Comparison of ENCODE assay signal across 1 cellular context in the genomic region with DNA sequence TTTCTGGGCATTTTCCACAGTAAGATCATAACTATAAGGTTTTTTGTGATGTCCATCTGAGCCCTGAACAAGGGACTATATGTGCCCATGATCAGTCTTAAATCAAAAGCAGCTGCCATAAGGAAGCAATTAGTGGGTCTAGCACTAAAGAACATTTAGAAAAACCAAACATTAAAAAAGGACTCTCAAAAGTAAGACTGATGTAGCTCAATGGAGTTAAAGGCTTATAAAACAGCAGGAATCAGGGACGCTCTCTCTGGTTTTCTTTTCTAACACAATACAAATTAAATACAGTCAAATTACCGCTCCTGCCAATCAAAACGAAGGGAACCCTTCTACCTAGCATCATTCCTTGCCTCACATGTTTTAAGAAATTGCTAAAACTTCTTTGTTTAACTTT.
TF ChIP-seq lines count a peak whose summit lies in the region.

No MANE protein-coding gene starts in this region.

TF ChIP-seq in HEK293, 187 proteins besides CTCF, POLR2A, EP300 and RAD21 (continued from another document and continues in another):
- TF ChIP-seq, protein P1, sequence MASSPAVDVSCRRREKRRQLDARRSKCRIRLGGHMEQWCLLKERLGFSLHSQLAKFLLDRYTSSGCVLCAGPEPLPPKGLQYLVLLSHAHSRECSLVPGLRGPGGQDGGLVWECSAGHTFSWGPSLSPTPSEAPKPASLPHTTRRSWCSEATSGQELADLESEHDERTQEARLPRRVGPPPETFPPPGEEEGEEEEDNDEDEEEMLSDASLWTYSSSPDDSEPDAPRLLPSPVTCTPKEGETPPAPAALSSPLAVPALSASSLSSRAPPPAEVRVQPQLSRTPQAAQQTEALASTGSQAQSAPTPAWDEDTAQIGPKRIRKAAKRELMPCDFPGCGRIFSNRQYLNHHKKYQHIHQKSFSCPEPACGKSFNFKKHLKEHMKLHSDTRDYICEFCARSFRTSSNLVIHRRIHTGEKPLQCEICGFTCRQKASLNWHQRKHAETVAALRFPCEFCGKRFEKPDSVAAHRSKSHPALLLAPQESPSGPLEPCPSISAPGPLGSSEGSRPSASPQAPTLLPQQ (tag by site-specific recombination; IDR thresholded peaks at IDR 0.05), result no peak
- TF ChIP-seq ZNF768 (tag by site-specific recombination; IDR thresholded peaks at IDR 0.05), result no peak
- TF ChIP-seq ZNF596 (tag by site-specific recombination; IDR thresholded peaks at IDR 0.05), result peak; percentile 73
- TF ChIP-seq ZNF248 (tag by site-specific recombination; IDR thresholded peaks at IDR 0.05), result no peak
- TF ChIP-seq, protein P2, sequence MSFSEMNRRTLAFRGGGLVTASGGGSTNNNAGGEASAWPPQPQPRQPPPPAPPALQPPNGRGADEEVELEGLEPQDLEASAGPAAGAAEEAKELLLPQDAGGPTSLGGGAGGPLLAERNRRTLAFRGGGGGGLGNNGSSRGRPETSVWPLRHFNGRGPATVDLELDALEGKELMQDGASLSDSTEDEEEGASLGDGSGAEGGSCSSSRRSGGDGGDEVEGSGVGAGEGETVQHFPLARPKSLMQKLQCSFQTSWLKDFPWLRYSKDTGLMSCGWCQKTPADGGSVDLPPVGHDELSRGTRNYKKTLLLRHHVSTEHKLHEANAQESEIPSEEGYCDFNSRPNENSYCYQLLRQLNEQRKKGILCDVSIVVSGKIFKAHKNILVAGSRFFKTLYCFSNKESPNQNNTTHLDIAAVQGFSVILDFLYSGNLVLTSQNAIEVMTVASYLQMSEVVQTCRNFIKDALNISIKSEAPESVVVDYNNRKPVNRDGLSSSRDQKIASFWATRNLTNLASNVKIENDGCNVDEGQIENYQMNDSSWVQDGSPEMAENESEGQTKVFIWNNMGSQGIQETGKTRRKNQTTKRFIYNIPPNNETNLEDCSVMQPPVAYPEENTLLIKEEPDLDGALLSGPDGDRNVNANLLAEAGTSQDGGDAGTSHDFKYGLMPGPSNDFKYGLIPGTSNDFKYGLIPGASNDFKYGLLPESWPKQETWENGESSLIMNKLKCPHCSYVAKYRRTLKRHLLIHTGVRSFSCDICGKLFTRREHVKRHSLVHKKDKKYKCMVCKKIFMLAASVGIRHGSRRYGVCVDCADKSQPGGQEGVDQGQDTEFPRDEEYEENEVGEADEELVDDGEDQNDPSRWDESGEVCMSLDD (tag by site-specific recombination; IDR thresholded peaks at IDR 0.05), result no peak
- no peak for TF ChIP-seq ZSCAN16 (tag by site-specific recombination; IDR thresholded peaks at IDR 0.05)
- TF ChIP-seq ZNF223 (tag by site-specific recombination; IDR thresholded peaks at IDR 0.05), result no peak
- TF ChIP-seq ZNF560 (tag by site-specific recombination; IDR thresholded peaks at IDR 0.05; ENCODE audit: borderline replicate concordance), result no peak
- no peak for TF ChIP-seq ZNF777 (tag by site-specific recombination; IDR thresholded peaks at IDR 0.05; ENCODE audit: borderline replicate concordance)
- TF ChIP-seq ZNF391 (tag by site-specific recombination; IDR thresholded peaks at IDR 0.05; ENCODE audit: borderline replicate concordance, low read depth), result no peak
- TF ChIP-seq ZNF140 (tag by site-specific recombination; IDR thresholded peaks at IDR 0.05), result no peak
- TF ChIP-seq MYNN (tag by site-specific recombination; IDR thresholded peaks at IDR 0.05; ENCODE audit: borderline replicate concordance), result no peak
- no peak for TF ChIP-seq ZNF660 (tag by site-specific recombination; IDR thresholded peaks at IDR 0.05)
- no peak for TF ChIP-seq ZNF571 (tag by site-specific recombination; IDR thresholded peaks at IDR 0.05)
- no peak for TF ChIP-seq ZNF76 (tag by site-specific recombination; IDR thresholded peaks at IDR 0.05; ENCODE audit: borderline replicate concordance, low read depth)
- TF ChIP-seq KLF16 (tag by site-specific recombination; IDR thresholded peaks at IDR 0.05), result no peak
- TF ChIP-seq, protein P3, sequence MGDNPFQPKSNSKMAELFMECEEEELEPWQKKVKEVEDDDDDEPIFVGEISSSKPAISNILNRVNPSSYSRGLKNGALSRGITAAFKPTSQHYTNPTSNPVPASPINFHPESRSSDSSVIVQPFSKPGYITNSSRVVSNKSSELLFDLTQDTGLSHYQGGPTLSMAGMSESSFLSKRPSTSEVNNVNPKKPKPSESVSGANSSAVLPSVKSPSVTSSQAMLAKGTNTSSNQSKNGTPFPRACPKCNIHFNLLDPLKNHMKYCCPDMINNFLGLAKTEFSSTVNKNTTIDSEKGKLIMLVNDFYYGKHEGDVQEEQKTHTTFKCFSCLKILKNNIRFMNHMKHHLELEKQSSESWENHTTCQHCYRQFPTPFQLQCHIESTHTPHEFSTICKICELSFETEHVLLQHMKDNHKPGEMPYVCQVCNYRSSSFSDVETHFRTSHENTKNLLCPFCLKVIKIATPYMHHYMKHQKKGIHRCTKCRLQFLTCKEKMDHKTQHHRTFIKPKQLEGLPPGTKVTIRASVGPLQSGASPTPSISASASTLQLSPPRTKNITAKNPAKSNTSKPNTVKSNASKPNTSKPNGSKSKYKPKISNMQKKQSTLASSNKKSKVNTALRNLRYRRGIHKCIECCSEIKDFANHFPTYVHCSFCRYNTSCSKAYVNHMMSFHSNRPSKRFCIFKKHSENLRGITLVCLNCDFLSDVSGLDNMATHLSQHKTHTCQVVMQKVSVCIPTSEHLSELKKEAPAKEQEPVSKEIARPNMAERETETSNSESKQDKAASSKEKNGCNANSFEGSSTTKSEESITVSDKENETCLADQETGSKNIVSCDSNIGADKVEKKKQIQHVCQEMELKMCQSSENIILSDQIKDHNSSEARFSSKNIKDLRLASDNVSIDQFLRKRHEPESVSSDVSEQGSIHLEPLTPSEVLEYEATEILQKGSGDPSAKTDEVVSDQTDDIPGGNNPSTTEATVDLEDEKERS (tag by site-specific recombination; IDR thresholded peaks at IDR 0.05), result no peak
- TF ChIP-seq ZNF670 (tag by site-specific recombination; IDR thresholded peaks at IDR 0.05; ENCODE audit: low read depth), result no peak
- TF ChIP-seq, protein P4, sequence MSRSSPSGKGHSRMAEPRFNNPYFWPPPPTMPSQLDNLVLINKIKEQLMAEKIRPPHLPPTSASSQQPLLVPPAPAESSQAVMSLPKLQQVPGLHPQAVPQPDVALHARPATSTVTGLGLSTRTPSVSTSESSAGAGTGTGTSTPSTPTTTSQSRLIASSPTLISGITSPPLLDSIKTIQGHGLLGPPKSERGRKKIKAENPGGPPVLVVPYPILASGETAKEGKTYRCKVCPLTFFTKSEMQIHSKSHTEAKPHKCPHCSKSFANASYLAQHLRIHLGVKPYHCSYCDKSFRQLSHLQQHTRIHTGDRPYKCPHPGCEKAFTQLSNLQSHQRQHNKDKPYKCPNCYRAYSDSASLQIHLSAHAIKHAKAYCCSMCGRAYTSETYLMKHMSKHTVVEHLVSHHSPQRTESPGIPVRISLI (tag by site-specific recombination; IDR thresholded peaks at IDR 0.05), result no peak
- no peak for TF ChIP-seq SCRT2 (tag by site-specific recombination; IDR thresholded peaks at IDR 0.05)
- TF ChIP-seq, protein P5, sequence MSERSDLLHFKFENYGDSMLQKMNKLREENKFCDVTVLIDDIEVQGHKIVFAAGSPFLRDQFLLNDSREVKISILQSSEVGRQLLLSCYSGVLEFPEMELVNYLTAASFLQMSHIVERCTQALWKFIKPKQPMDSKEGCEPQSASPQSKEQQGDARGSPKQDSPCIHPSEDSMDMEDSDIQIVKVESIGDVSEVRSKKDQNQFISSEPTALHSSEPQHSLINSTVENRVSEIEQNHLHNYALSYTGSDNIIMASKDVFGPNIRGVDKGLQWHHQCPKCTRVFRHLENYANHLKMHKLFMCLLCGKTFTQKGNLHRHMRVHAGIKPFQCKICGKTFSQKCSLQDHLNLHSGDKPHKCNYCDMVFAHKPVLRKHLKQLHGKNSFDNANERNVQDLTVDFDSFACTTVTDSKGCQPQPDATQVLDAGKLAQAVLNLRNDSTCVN (tag by site-specific recombination; optimal IDR thresholded peaks at IDR 0.05), result no peak
- no peak for TF ChIP-seq TRIM28 (IDR thresholded peaks at IDR 0.05; ENCODE audit: borderline replicate concordance, low read length)
- TF ChIP-seq, protein P6, sequence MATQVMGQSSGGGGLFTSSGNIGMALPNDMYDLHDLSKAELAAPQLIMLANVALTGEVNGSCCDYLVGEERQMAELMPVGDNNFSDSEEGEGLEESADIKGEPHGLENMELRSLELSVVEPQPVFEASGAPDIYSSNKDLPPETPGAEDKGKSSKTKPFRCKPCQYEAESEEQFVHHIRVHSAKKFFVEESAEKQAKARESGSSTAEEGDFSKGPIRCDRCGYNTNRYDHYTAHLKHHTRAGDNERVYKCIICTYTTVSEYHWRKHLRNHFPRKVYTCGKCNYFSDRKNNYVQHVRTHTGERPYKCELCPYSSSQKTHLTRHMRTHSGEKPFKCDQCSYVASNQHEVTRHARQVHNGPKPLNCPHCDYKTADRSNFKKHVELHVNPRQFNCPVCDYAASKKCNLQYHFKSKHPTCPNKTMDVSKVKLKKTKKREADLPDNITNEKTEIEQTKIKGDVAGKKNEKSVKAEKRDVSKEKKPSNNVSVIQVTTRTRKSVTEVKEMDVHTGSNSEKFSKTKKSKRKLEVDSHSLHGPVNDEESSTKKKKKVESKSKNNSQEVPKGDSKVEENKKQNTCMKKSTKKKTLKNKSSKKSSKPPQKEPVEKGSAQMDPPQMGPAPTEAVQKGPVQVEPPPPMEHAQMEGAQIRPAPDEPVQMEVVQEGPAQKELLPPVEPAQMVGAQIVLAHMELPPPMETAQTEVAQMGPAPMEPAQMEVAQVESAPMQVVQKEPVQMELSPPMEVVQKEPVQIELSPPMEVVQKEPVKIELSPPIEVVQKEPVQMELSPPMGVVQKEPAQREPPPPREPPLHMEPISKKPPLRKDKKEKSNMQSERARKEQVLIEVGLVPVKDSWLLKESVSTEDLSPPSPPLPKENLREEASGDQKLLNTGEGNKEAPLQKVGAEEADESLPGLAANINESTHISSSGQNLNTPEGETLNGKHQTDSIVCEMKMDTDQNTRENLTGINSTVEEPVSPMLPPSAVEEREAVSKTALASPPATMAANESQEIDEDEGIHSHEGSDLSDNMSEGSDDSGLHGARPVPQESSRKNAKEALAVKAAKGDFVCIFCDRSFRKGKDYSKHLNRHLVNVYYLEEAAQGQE (tag by site-specific recombination; IDR thresholded peaks at IDR 0.05), result no peak
- no peak for TF ChIP-seq ZNF112 (tag by site-specific recombination; IDR thresholded peaks at IDR 0.05)
- no peak for TF ChIP-seq ZNF830 (tag by site-specific recombination; IDR thresholded peaks at IDR 0.05; ENCODE audit: low read depth)
- TF ChIP-seq ZBTB17 (tag by site-specific recombination; IDR thresholded peaks at IDR 0.05), result 0 out of 2 replicates have a peak, but pooled peaks have one; percentile 22
- no peak for TF ChIP-seq ZNF175 (tag by site-specific recombination; IDR thresholded peaks at IDR 0.05)
- TF ChIP-seq, protein P7, sequence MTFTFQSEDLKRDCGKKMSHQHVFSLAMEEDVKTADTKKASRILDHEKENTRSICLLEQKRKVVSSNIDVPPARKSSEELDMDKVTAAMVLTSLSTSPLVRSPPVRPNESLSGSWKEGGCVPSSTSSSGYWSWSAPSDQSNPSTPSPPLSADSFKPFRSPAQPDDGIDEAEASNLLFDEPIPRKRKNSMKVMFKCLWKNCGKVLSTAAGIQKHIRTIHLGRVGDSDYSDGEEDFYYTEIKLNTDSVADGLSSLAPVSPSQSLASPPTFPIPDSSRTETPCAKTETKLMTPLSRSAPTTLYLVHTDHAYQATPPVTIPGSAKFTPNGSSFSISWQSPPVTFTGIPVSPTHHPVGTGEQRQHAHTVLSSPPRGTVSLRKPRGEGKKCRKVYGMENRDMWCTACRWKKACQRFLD (tag by site-specific recombination; IDR thresholded peaks at IDR 0.05), result no peak
- peak; percentile 79; the same call in 1 of the 2 replicates for TF ChIP-seq TCF7L2 (IDR thresholded peaks at IDR 0.05; ENCODE audit: borderline replicate concordance, low read depth, low read length)
- TF ChIP-seq ZEB2 (tag by site-specific recombination; IDR thresholded peaks at IDR 0.05), result 0 out of 2 replicates have a peak, but pooled peaks have one; percentile 38
- no peak for TF ChIP-seq ZNF174 (tag by site-specific recombination; IDR thresholded peaks at IDR 0.05)
- TF ChIP-seq ZNF16 (tag by site-specific recombination; IDR thresholded peaks at IDR 0.05; ENCODE audit: low read depth), result no peak
- no peak for TF ChIP-seq ZNF658 (tag by site-specific recombination; IDR thresholded peaks at IDR 0.05)
- no peak for TF ChIP-seq GLI4 (tag by site-specific recombination; IDR thresholded peaks at IDR 0.05)
- no peak for TF ChIP-seq HOXA7 (CRISPR knock-in tag; IDR thresholded peaks at IDR 0.05; ENCODE audit: borderline replicate concordance)
- TF ChIP-seq ZNF155 (tag by site-specific recombination; IDR thresholded peaks at IDR 0.05), result no peak
- no peak for TF ChIP-seq ZNF629 (tag by site-specific recombination; IDR thresholded peaks at IDR 0.05)
- TF ChIP-seq ZNF221 (tag by site-specific recombination; IDR thresholded peaks at IDR 0.05; ENCODE audit: borderline replicate concordance), result no peak
- no peak for TF ChIP-seq ZNF433 (tag by site-specific recombination; IDR thresholded peaks at IDR 0.05; ENCODE audit: low read depth)
- TF ChIP-seq ZNF558 (tag by site-specific recombination; IDR thresholded peaks at IDR 0.05), result no peak
- no peak for TF ChIP-seq ZNF184 (tag by site-specific recombination; IDR thresholded peaks at IDR 0.05)
- TF ChIP-seq, protein P8, sequence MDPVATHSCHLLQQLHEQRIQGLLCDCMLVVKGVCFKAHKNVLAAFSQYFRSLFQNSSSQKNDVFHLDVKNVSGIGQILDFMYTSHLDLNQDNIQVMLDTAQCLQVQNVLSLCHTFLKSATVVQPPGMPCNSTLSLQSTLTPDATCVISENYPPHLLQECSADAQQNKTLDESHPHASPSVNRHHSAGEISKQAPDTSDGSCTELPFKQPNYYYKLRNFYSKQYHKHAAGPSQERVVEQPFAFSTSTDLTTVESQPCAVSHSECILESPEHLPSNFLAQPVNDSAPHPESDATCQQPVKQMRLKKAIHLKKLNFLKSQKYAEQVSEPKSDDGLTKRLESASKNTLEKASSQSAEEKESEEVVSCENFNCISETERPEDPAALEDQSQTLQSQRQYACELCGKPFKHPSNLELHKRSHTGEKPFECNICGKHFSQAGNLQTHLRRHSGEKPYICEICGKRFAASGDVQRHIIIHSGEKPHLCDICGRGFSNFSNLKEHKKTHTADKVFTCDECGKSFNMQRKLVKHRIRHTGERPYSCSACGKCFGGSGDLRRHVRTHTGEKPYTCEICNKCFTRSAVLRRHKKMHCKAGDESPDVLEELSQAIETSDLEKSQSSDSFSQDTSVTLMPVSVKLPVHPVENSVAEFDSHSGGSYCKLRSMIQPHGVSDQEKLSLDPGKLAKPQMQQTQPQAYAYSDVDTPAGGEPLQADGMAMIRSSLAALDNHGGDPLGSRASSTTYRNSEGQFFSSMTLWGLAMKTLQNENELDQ (tag by site-specific recombination; IDR thresholded peaks at IDR 0.05; ENCODE audit: low read depth), result no peak
- no peak for TF ChIP-seq ZNF626 (tag by site-specific recombination; IDR thresholded peaks at IDR 0.05)
